In the genomic region with DNA sequence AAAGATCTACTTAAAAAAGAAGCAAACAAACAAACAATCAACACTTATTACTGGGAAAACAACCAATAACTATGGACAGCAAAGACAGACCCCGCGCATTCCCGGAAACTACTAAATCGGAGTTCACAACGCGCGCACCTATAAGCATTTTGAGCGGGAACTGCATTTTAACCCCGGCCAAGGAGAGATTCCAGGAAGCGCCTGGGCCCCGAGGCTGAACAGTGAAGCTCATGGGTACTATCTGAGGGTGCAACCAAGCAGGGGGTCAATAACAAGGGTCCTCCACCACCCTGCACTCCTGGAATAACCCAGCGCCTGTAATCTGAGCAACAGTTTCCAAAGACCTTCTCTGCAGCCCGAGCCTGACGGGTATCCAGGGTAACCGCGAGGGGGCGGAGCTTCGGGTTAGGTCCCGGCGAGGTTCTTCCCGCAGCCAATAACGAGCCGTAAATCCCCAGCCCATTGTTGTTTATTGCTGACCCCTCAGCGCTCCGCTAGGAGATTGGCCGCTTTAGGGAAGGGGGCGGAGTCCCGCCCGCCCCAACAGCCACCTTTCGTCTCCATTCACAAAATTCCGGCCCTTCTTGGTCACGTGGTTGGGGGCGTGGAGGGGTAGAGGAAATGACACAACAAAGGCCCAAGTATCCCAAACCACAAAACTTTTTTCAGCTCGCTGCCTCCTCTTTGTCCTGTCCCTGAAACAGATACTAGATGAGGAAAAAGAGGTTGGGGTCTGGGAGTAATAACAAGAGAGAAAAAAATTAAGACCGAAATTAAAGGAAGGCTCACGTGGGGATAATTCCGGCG, we compare ENCODE assay signal across 1 cellular context.
TF ChIP-seq lines count a peak whose summit lies in the region.

No MANE protein-coding gene starts in this region.

TF ChIP-seq in K562, 482 proteins besides CTCF, POLR2A, EP300 and RAD21 (continued from another document and continues in another):
- TF ChIP-seq ZNF740 (CRISPR knock-in tag; IDR thresholded peaks at IDR 0.05) (no peak), ZNF740 (tag; IDR thresholded peaks at IDR 0.05) (0 out of 4 replicates have a peak, but pooled peaks of 1 of the 2 experiments have one; percentile 42), SIX5 (IDR thresholded peaks at IDR 0.05; ENCODE audit: borderline replicate concordance in 1 of 2, insufficient read depth in 1 of 2, low read depth in 1 of 2, low read length in 2 of 2) (no peak), L3MBTL2 (IDR thresholded peaks at IDR 0.05) (no peak), JUND (IDR thresholded peaks at IDR 0.05; ENCODE audit: borderline replicate concordance, low read depth, low read length) (peak; percentile 62; the same call in 1 of the 2 replicates), JUND (tag; IDR thresholded peaks at IDR 0.05; ENCODE audit: borderline replicate concordance, low read depth, low read length) (peak; percentile 10; the same call in 1 of the 3 replicates), NFXL1 (CRISPR knock-in tag; IDR thresholded peaks at IDR 0.05) (no peak), STAT5A (IDR thresholded peaks at IDR 0.05; ENCODE audit: borderline replicate concordance, low read length) (no peak; the same call in 1 of the 2 replicates), MYC (IDR thresholded peaks at IDR 0.05; ENCODE audit: low read depth, low read length) (no peak), MYC (CRISPR knock-in tag; IDR thresholded peaks at IDR 0.05; ENCODE audit: borderline replicate concordance, low read depth) (no peak), CBX2 (IDR thresholded peaks at IDR 0.05; ENCODE audit: insufficient read depth, low read length, poor library complexity, severe bottlenecking) (no peak), PHF20 (IDR thresholded peaks at IDR 0.05; ENCODE audit: partially characterized antibody) (no peak), MTF1 (CRISPR knock-in tag; IDR thresholded peaks at IDR 0.05; ENCODE audit: borderline replicate concordance) (no peak), FOXJ3 (CRISPR knock-in tag; IDR thresholded peaks at IDR 0.05) (no peak), SRF (CRISPR knock-in tag; IDR thresholded peaks at IDR 0.05) (peak in 1 of 2 experiments; percentile 58; a peak in 1 of 4 replicates), ZNF764 (CRISPR knock-in tag; IDR thresholded peaks at IDR 0.05; ENCODE audit: low read depth) (no peak), HNRNPL (IDR thresholded peaks at IDR 0.05; ENCODE audit: low read depth, low read length) (no peak), KDM5B (IDR thresholded peaks at IDR 0.05; ENCODE audit: insufficient replicate concordance, low read depth, low read length) (no peak), ZNF324 (CRISPR knock-in tag; IDR thresholded peaks at IDR 0.05) (no peak), POLR3A (IDR thresholded peaks at IDR 0.05; ENCODE audit: borderline replicate concordance, extremely low read depth, insufficient read depth, insufficient read length) (no peak), ZNF668 (CRISPR knock-in tag; IDR thresholded peaks at IDR 0.05) (no peak), HEY1 (CRISPR knock-in tag; IDR thresholded peaks at IDR 0.05; ENCODE audit: borderline replicate concordance) (0 out of 2 replicates have a peak, but pooled peaks have one; percentile 47), ELK1 (CRISPR knock-in tag; IDR thresholded peaks at IDR 0.05) (no peak), ZNF24 (IDR thresholded peaks at IDR 0.05) (no peak), KLF1 (tag; IDR thresholded peaks at IDR 0.05) (no peak), CHD4 (IDR thresholded peaks at IDR 0.05; ENCODE audit: insufficient read depth, insufficient replicate concordance, low read depth, low read length, poor library complexity, severe bottlenecking) (no peak), NFIX (CRISPR knock-in tag; IDR thresholded peaks at IDR 0.05; ENCODE audit: low read depth) (no peak), ZNF75A (CRISPR knock-in tag; IDR thresholded peaks at IDR 0.05) (no peak), ZC3H11A (IDR thresholded peaks at IDR 0.05; ENCODE audit: low read depth, low read length) (no peak), ZNF143 (CRISPR knock-in tag; IDR thresholded peaks at IDR 0.05) (no peak), FOXM1 (IDR thresholded peaks at IDR 0.05; ENCODE audit: low read depth) (no peak; the same call in 1 of the 2 replicates), FOXM1 (CRISPR knock-in tag; IDR thresholded peaks at IDR 0.05; ENCODE audit: low read depth) (no peak), MAZ (CRISPR knock-in tag; conservative IDR thresholded peaks at IDR 0.05 in 1 of 2, IDR thresholded peaks at IDR 0.05 in 1 of 2) (peak in 1 of 2 experiments; percentile 58; a peak in 2 of 4 replicates), GTF2A2 (tag; IDR thresholded peaks at IDR 0.05) (no peak), ZNF384 (IDR thresholded peaks at IDR 0.05; ENCODE audit: low read depth, low read length) (peak; percentile 54; the same call in 1 of the 2 replicates), ZNF79 (CRISPR knock-in tag; IDR thresholded peaks at IDR 0.05; ENCODE audit: low read depth) (no peak), CREM (IDR thresholded peaks at IDR 0.05; ENCODE audit: low read depth) (peak; percentile 71), SP2 (IDR thresholded peaks at IDR 0.05; ENCODE audit: extremely low read depth, low read depth, low read length, poor library complexity, severe bottlenecking) (no peak), MXI1 (IDR thresholded peaks at IDR 0.05; ENCODE audit: low read depth, low read length) (0 out of 2 replicates have a peak, but pooled peaks have one; percentile 19), NFRKB (IDR thresholded peaks at IDR 0.05; ENCODE audit: low read depth) (no peak; the same call in none of the 2 replicates), NCOR1 (IDR thresholded peaks at IDR 0.05) (no peak; the same call in 1 of the 2 replicates), PTTG1 (tag; IDR thresholded peaks at IDR 0.05; ENCODE audit: low read depth) (no peak), FIP1L1 (IDR thresholded peaks at IDR 0.05; ENCODE audit: low read depth, low read length, poor library complexity, severe bottlenecking) (no peak), RBM17 (IDR thresholded peaks at IDR 0.05; ENCODE audit: borderline replicate concordance, low read depth, low read length) (no peak), THRB (CRISPR knock-in tag; conservative IDR thresholded peaks at IDR 0.05) (0 out of 2 replicates have a peak, but pooled peaks have one; percentile 3), ZNF41 (CRISPR knock-in tag; conservative IDR thresholded peaks at IDR 0.05) (no peak), BDP1 (IDR thresholded peaks at IDR 0.05; ENCODE audit: insufficient read depth, insufficient read length) (no peak), XRCC5 (IDR thresholded peaks at IDR 0.05; ENCODE audit: low read depth, low read length) (no peak), ZNF76 (CRISPR knock-in tag; IDR thresholded peaks at IDR 0.05; ENCODE audit: borderline replicate concordance) (no peak), MTA1 (IDR thresholded peaks at IDR 0.05; ENCODE audit: borderline replicate concordance) (no peak), CSDE1 (IDR thresholded peaks at IDR 0.05) (no peak; a peak in 1 of 4 replicates), PYGO2 (tag; IDR thresholded peaks at IDR 0.05) (no peak), DDX20 (tag; IDR thresholded peaks at IDR 0.05; ENCODE audit: low read depth) (no peak), TEAD4 (IDR thresholded peaks at IDR 0.05; ENCODE audit: low read length) (peak; percentile 39), TEAD4 (CRISPR knock-in tag; IDR thresholded peaks at IDR 0.05; ENCODE audit: borderline replicate concordance) (no peak), PRMT5 (CRISPR knock-in tag; IDR thresholded peaks at IDR 0.05) (no peak), ZNF766 (CRISPR knock-in tag; conservative IDR thresholded peaks at IDR 0.05) (no peak), KDM2B (CRISPR knock-in tag; IDR thresholded peaks at IDR 0.05) (no peak), LEF1 (IDR thresholded peaks at IDR 0.05) (no peak)
- TF ChIP-seq, protein P1, sequence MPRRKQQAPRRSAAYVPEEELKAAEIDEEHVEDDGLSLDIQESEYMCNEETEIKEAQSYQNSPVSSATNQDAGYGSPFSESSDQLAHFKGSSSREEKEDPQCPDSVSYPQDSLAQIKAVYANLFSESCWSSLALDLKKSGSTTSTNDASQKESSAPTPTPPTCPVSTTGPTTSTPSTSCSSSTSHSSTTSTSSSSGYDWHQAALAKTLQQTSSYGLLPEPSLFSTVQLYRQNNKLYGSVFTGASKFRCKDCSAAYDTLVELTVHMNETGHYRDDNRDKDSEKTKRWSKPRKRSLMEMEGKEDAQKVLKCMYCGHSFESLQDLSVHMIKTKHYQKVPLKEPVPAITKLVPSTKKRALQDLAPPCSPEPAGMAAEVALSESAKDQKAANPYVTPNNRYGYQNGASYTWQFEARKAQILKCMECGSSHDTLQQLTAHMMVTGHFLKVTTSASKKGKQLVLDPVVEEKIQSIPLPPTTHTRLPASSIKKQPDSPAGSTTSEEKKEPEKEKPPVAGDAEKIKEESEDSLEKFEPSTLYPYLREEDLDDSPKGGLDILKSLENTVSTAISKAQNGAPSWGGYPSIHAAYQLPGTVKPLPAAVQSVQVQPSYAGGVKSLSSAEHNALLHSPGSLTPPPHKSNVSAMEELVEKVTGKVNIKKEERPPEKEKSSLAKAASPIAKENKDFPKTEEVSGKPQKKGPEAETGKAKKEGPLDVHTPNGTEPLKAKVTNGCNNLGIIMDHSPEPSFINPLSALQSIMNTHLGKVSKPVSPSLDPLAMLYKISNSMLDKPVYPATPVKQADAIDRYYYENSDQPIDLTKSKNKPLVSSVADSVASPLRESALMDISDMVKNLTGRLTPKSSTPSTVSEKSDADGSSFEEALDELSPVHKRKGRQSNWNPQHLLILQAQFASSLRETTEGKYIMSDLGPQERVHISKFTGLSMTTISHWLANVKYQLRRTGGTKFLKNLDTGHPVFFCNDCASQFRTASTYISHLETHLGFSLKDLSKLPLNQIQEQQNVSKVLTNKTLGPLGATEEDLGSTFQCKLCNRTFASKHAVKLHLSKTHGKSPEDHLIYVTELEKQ (CRISPR knock-in tag; IDR thresholded peaks at IDR 0.05): no peak
- TF ChIP-seq, protein P2, sequence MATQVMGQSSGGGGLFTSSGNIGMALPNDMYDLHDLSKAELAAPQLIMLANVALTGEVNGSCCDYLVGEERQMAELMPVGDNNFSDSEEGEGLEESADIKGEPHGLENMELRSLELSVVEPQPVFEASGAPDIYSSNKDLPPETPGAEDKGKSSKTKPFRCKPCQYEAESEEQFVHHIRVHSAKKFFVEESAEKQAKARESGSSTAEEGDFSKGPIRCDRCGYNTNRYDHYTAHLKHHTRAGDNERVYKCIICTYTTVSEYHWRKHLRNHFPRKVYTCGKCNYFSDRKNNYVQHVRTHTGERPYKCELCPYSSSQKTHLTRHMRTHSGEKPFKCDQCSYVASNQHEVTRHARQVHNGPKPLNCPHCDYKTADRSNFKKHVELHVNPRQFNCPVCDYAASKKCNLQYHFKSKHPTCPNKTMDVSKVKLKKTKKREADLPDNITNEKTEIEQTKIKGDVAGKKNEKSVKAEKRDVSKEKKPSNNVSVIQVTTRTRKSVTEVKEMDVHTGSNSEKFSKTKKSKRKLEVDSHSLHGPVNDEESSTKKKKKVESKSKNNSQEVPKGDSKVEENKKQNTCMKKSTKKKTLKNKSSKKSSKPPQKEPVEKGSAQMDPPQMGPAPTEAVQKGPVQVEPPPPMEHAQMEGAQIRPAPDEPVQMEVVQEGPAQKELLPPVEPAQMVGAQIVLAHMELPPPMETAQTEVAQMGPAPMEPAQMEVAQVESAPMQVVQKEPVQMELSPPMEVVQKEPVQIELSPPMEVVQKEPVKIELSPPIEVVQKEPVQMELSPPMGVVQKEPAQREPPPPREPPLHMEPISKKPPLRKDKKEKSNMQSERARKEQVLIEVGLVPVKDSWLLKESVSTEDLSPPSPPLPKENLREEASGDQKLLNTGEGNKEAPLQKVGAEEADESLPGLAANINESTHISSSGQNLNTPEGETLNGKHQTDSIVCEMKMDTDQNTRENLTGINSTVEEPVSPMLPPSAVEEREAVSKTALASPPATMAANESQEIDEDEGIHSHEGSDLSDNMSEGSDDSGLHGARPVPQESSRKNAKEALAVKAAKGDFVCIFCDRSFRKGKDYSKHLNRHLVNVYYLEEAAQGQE (CRISPR knock-in tag; IDR thresholded peaks at IDR 0.05; ENCODE audit: low read depth): no peak
- TF ChIP-seq, protein P3, sequence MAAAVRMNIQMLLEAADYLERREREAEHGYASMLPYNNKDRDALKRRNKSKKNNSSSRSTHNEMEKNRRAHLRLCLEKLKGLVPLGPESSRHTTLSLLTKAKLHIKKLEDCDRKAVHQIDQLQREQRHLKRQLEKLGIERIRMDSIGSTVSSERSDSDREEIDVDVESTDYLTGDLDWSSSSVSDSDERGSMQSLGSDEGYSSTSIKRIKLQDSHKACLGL (CRISPR knock-in tag; IDR thresholded peaks at IDR 0.05; ENCODE audit: borderline replicate concordance, poor library complexity, severe bottlenecking): no peak
- TF ChIP-seq, protein P4, sequence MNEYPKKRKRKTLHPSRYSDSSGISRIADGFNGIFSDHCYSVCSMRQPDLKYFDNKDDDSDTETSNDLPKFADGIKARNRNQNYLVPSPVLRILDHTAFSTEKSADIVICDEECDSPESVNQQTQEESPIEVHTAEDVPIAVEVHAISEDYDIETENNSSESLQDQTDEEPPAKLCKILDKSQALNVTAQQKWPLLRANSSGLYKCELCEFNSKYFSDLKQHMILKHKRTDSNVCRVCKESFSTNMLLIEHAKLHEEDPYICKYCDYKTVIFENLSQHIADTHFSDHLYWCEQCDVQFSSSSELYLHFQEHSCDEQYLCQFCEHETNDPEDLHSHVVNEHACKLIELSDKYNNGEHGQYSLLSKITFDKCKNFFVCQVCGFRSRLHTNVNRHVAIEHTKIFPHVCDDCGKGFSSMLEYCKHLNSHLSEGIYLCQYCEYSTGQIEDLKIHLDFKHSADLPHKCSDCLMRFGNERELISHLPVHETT (CRISPR knock-in tag; conservative IDR thresholded peaks at IDR 0.05 in 1 of 2, IDR thresholded peaks at IDR 0.05 in 1 of 2): no peak; a peak in 2 of 4 replicates
